Comparison of ENCODE assay signal across 23 cellular contexts in the genomic region with DNA sequence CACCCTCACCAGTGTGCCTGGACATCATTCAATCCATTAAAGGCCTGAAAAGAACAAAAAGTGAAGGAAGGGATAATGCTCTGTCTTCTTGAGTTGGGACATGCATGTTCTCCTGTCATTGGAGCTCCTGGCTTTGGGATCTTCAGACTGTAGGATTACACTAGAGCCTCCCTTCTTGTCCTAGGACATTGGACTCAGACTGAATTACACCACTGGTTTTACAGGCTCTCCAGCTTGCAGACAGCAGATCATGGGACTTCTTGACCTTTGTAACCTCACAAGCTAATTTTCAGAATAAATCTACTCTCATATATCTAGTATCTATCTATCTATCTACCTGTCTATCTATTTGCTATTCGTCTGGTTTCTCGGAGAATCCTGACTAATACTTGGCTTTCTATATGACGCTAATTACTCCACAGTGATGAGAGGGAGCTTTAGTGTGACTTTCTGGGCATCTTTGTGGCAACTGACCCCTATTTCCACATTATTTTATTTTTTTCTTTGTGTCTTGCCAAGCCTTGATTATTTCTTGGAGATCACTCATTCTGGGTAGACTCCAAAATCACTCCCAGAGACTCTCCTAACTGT.
DNase-seq lines count a peak whose midpoint lies in the region; ATAC-seq, FAIRE-seq and TF ChIP-seq lines count a peak whose summit lies in the region.
"Had no signal": no experiment of that assay in that cellular context is flagged by ENCODE, and none has a peak within 500 bp of the region (broad histone marks: within the 10 kb centered on the region; RNA-seq: fewer than 3 reads in every experiment).

No MANE protein-coding gene starts in this region.

- no peak for DNase-seq in HCT116 (ENCODE audit: low read depth, low spot score)
- no peak for DNase-seq in GM12878 (ENCODE audit: low read depth, low spot score)
- no peak for DNase-seq in mesendoderm
- DNase-seq in NCI-H82 (lab: John Stamatoyannopoulos, UW), result no peak
- DNase-seq in HEK293T (ENCODE audit: extremely low spot score), result no peak
- DNase-seq in stimulated activated naive CD4-positive, alpha-beta T cell treated with Interleukin-2 at 50 U/mL for 16 hours (lab: John Stamatoyannopoulos, UW), result no peak
- DNase-seq: ACHN; BE2C; C1 segment of cervical spinal cord; CD4-positive, CD25-positive, alpha-beta regulatory T cell; CD8-positive, alpha-beta memory T cell; COR-L47; DMS 273 treated with DMSO at 0.1 percent for 48 hours; DMS53; DND-41; EL; H9; KG1 had no signal

- CTCF ChIA-PET in HCT116 (lab: Charles Lee) (no interaction called here), GM12878 (lab: Yijun Ruan, JAX) (interaction anchor here (0.9 to 1.2 kb wide), 3 partner anchors 13 to 301 kb away, joined by 3 to 5 read pairs (median 3); no protein-coding TSS in a partner anchor), HEK293T (lab: Yijun Ruan, JAX) (interaction anchor here (0.6 to 0.8 kb wide), 2 partner anchors 22 to 949 kb away, joined by 3 read pairs; no protein-coding TSS in a partner anchor)

- peak overlapping the region; percentile 45 for H2AFZ ChIP-seq in HCT116 (ENCODE audit: low read depth, low read length, poor library complexity, severe bottlenecking)
- no peak overlapping the region for H2AFZ ChIP-seq in GM12878 (ENCODE audit: control insufficient read depth, low read depth, low read length)

- H4K20me1 ChIP-seq in HCT116 (ENCODE audit: insufficient read depth) (no peaks in the 10 kb centered on the region), GM12878 (ENCODE audit: control insufficient read depth, insufficient read depth) (no peaks in the 10 kb centered on the region)

- in situ Hi-C loops in GM12878 (cut with MboI), result loop anchor here (25.0 kb wide), 1 partner anchor 962 kb away; the partner anchor contains the start of gene ZNF322

- H3K27ac ChIP-seq in HCT116 (ENCODE audit: low read depth, low read length), result no peak overlapping the region
- H3K27ac ChIP-seq in GM12878 (ENCODE audit: control insufficient read depth, insufficient read depth), result no peak overlapping the region
- no peak overlapping the region for H3K27ac ChIP-seq in mesendoderm (ENCODE audit: low read depth, low read length)

- WGBS in GM12878 (ENCODE audit: insufficient coverage, insufficient replicate concordance, low lambda C conversion rate, missing lambda C conversion rate), result 2% methylated on average over 3 of the region's 3 CpGs
- WGBS in mesendoderm (ENCODE audit: extremely low coverage, insufficient coverage, low lambda C conversion rate), result no CpG with 5 or more reads among the region's 3 CpGs

- H3K4me3 ChIP-seq in HCT116 (replicated peaks in 1 of 2; ENCODE audit: low read depth in 1 of 2, low read length in 2 of 2) (no peak overlapping the region), GM12878 (no peak overlapping the region), mesendoderm (ENCODE audit: low read length) (no peak overlapping the region)

- TF ChIP-seq EP300 in GM12878 (IDR thresholded peaks at IDR 0.05; ENCODE audit: borderline replicate concordance in 1 of 2, control insufficient read depth in 1 of 2, low read depth in 2 of 2, low read length in 2 of 2), result no peak

- peak overlapping the region; percentile 2 for H3K56ac ChIP-seq in mesendoderm (ENCODE audit: low read length)

- POLR2A ChIA-PET in HCT116 (lab: Charles Lee) (no interaction called here), GM12878 (lab: Charles Lee) (interaction anchor here (1.0 kb wide), 1 partner anchor 16 kb away, joined by 3 read pairs; no protein-coding TSS in a partner anchor), HEK293T (lab: Yijun Ruan, JAX) (no interaction called here)

- H3K9me2 ChIP-seq in HCT116 (ENCODE audit: insufficient read depth), result no peaks in the 10 kb centered on the region

- H4K8ac ChIP-seq in mesendoderm (ENCODE audit: low read depth, low read length), result no peak overlapping the region

- H3K36me3 ChIP-seq in HCT116 (ENCODE audit: control insufficient read depth in 1 of 2, insufficient read depth in 2 of 2, low read length in 2 of 2), result no peaks in the 10 kb centered on the region
- no peaks in the 10 kb centered on the region for H3K36me3 ChIP-seq in GM12878 (ENCODE audit: control insufficient read depth in 2 of 2, insufficient read depth in 2 of 2, low read length in 1 of 2)
- no peaks in the 10 kb centered on the region for H3K36me3 ChIP-seq in mesendoderm (ENCODE audit: control insufficient read depth, insufficient read depth, low read length)
- H3K36me3 ChIP-seq: BE2C had no signal

- intact Hi-C loops in HCT116 (cut with micrococcal nuclease), result no loop called here
- intact Hi-C loops in GM12878 (cut with micrococcal nuclease; ENCODE audit: unreplicated experiment), result no loop called here

- H2BK15ac ChIP-seq in mesendoderm (replicated peaks; ENCODE audit: low read depth), result no peak overlapping the region

- H3K9ac ChIP-seq in HCT116 (ENCODE audit: low read length) (no peak overlapping the region), GM12878 (ENCODE audit: control insufficient read depth, insufficient read depth, low read length) (no peak overlapping the region), mesendoderm (ENCODE audit: low read length) (no peak overlapping the region)

- H3K4me2 ChIP-seq in HCT116 (ENCODE audit: low read length) (no peak overlapping the region), GM12878 (ENCODE audit: control insufficient read depth, insufficient read depth) (peak overlapping the region; percentile 13; the same call in 1 of the 2 replicates), mesendoderm (ENCODE audit: low read length) (no peak overlapping the region)

- TF ChIP-seq POLR2A in HCT116 (IDR thresholded peaks at IDR 0.05; ENCODE audit: borderline replicate concordance, extremely low read depth, insufficient read depth, insufficient read length) (no peak), GM12878 (IDR thresholded peaks at IDR 0.05; ENCODE audit: low read depth, low read length) (no peak)

- TF ChIP-seq CTCF in HCT116 (IDR thresholded peaks at IDR 0.05 in 2 of 3, conservative IDR thresholded peaks at IDR 0.05 in 1 of 3; ENCODE audit: borderline replicate concordance in 1 of 3, insufficient read depth in 1 of 3, low read depth in 2 of 3, low read length in 2 of 3), result no peak
- no peak for TF ChIP-seq CTCF in GM12878 (IDR thresholded peaks at IDR 0.05 in 2 of 3, conservative IDR thresholded peaks at IDR 0.05 in 1 of 3; ENCODE audit: control insufficient read depth in 2 of 3, extremely low read depth in 1 of 3, insufficient read depth in 1 of 3, low read depth in 3 of 3, low read length in 3 of 3)

- H2BK120ac ChIP-seq in mesendoderm (ENCODE audit: low read depth, low read length), result peak overlapping the region; percentile 97

- no peaks in the 10 kb centered on the region for H3K9me3 ChIP-seq in HCT116 (ENCODE audit: control insufficient read depth in 1 of 2, insufficient read depth in 1 of 2, low read depth in 1 of 2, low read length in 2 of 2)
- no peaks in the 10 kb centered on the region for H3K9me3 ChIP-seq in GM12878 (replicated peaks; ENCODE audit: control insufficient read depth, insufficient read depth, low read length)
- H3K9me3 ChIP-seq: BE2C had no signal

- SMC1A ChIA-PET in GM12878 (lab: Charles Lee; ENCODE audit: uncharacterized antibody, unreplicated experiment), result interaction anchor here (0.6 to 1.3 kb wide), 4 partner anchors 9 to 290 kb away, joined by 3 to 4 read pairs (median 3); no protein-coding TSS in a partner anchor

- H4K5ac ChIP-seq in mesendoderm (ENCODE audit: low read length), result no peak overlapping the region

- H3K18ac ChIP-seq in mesendoderm (ENCODE audit: low read length), result peak overlapping the region; percentile 71

- ATAC-seq in HCT116 (no peak), GM12878 (peak; percentile 85)
- ATAC-seq: HepG2 had no signal

- no peak overlapping the region for H2AK5ac ChIP-seq in mesendoderm (ENCODE audit: low read length)

- H3K79me2 ChIP-seq in HCT116 (ENCODE audit: insufficient read depth, low read length) (no peaks in the 10 kb centered on the region), GM12878 (ENCODE audit: control insufficient read depth, insufficient read depth, low read length) (no peaks in the 10 kb centered on the region), mesendoderm (ENCODE audit: control insufficient read depth, insufficient read depth, low read length) (no peaks in the 10 kb centered on the region)

- no TSS peak for BruUV-seq in HCT116 (replicated peaks; lab: Mats Ljungman, UMichigan)
- no TSS peak for BruUV-seq in GM12878 (replicated peaks; lab: Mats Ljungman, UMichigan)

- TF ChIP-seq RAD21 in HCT116 (IDR thresholded peaks at IDR 0.05; ENCODE audit: low read depth), result no peak
- no peak for TF ChIP-seq RAD21 in GM12878 (IDR thresholded peaks at IDR 0.05; ENCODE audit: insufficient read depth, low read depth, low read length)

- no peak for FAIRE-seq in GM12878 (lab: Jason Lieb, UNC)
- FAIRE-seq: A204.1, GM12892, GM18507, H1, HepG2 had no signal

- H3K27me3 ChIP-seq in HCT116 (ENCODE audit: insufficient read depth, low read length) (no peaks in the 10 kb centered on the region), GM12878 (replicated peaks in 1 of 2; ENCODE audit: control insufficient read depth in 2 of 2, insufficient read depth in 2 of 2, low read length in 1 of 2) (no peaks in the 10 kb centered on the region), mesendoderm (ENCODE audit: insufficient read depth, low read length, poor library complexity) (no peaks in the 10 kb centered on the region)

- no peaks in the 10 kb centered on the region for H3K79me1 ChIP-seq in mesendoderm (ENCODE audit: low read length)

- H3K23ac ChIP-seq in mesendoderm (ENCODE audit: low read length), result no peak overlapping the region

- H3K4me1 ChIP-seq in HCT116 (ENCODE audit: control insufficient read depth in 1 of 2, insufficient read depth in 2 of 2, low read length in 2 of 2) (no peaks in the 10 kb centered on the region), GM12878 (ENCODE audit: control insufficient read depth, insufficient read depth, low read length) (peaks cover 5% of the 10 kb centered on the region), mesendoderm (ENCODE audit: control insufficient read depth, low read depth, low read length) (no peaks in the 10 kb centered on the region)
- H3K4me1 ChIP-seq: BE2C had no signal

- H2BK5ac ChIP-seq in mesendoderm (ENCODE audit: low read length), result peak overlapping the region; percentile 5

- H3K4ac ChIP-seq in mesendoderm (ENCODE audit: low read depth, low read length), result peak overlapping the region; percentile 55

- RAD21 ChIA-PET in HCT116 (lab: Charles Lee; ENCODE audit: low non-redundant PET in 1 of 2, low total read pairs in 2 of 2, uncharacterized antibody in 2 of 2, unreplicated experiment in 2 of 2) (no interaction called here), GM12878 (lab: Charles Lee; ENCODE audit: unreplicated experiment) (interaction anchor here (0.8 kb wide), 1 partner anchor 63 kb away, joined by 4 read pairs; no protein-coding TSS in a partner anchor)

TF ChIP-seq in HEK293T, 16 proteins besides CTCF, POLR2A, EP300 and RAD21 (continues in another document):
- TF ChIP-seq ELF4 (IDR thresholded peaks at IDR 0.05), result no peak
- TF ChIP-seq CTBP1 (IDR thresholded peaks at IDR 0.05; ENCODE audit: borderline replicate concordance), result no peak
